ENCODE assay signal across 22 cellular contexts in genomic region chr1:54741531-54741930, GRCh38. TPM values are rescaled to one million over a fixed set of nuclear protein-coding genes. Genes with fewer than 3 reads are reported as not detected.
A peak's percentile ranks its signal among the peaks of the same experiment; 100 is the strongest.
DNase-seq lines count a peak whose midpoint lies in the region; ATAC-seq, FAIRE-seq and TF ChIP-seq lines count a peak whose summit lies in the region.
"Had no signal": no experiment of that assay in that cellular context is flagged by ENCODE, and none has a peak within 500 bp of the region (broad histone marks: within the 10 kb centered on the region; RNA-seq: fewer than 3 reads in every experiment).

No MANE protein-coding gene starts in this region.

- TF ChIP-seq POLR2A in GM12878 (IDR thresholded peaks at IDR 0.05; ENCODE audit: low read depth, low read length) (no peak), endothelial cell of umbilical vein (IDR thresholded peaks at IDR 0.05; ENCODE audit: low read depth, low read length) (no peak), Peyer's patch (IDR thresholded peaks at IDR 0.05) (no peak)

- H3K79me2 ChIP-seq in GM12878 (ENCODE audit: control insufficient read depth, insufficient read depth, low read length) (no peaks in the 10 kb centered on the region), endothelial cell of umbilical vein (ENCODE audit: control insufficient read depth, insufficient read depth, low read length) (no peaks in the 10 kb centered on the region)

- H3K9me3 ChIP-seq in GM12878 (replicated peaks; ENCODE audit: control insufficient read depth, insufficient read depth, low read length): no peaks in the 10 kb centered on the region
- H3K9me3 ChIP-seq in endothelial cell of umbilical vein (replicated peaks; ENCODE audit: control insufficient read depth, insufficient read depth, low read length): no peaks in the 10 kb centered on the region
- H3K9me3 ChIP-seq in Peyer's patch: no peaks in the 10 kb centered on the region

- peaks cover 29% of the 10 kb centered on the region for H3K36me3 Mint-ChIP-seq in activated CD8-positive, alpha-beta T cell treated with anti-CD3 and anti-CD28 coated beads, Interleukin-2, amount 10 ng/mL, durations not matched to agents 7 days and 5 days (ENCODE audit: low read depth)
- H3K36me3 Mint-ChIP-seq in activated CD8-positive, alpha-beta T cell treated with anti-CD3 and anti-CD28 coated beads for 36 hours (ENCODE audit: low read depth): peaks cover 40% of the 10 kb centered on the region

- intact Hi-C loops in activated CD8-positive, alpha-beta T cell treated with anti-CD3 and anti-CD28 coated beads for 36 hours (cut with micrococcal nuclease): no loop called here
- intact Hi-C loops in GM12878 (cut with micrococcal nuclease; ENCODE audit: unreplicated experiment) (no loop called here), endothelial cell of umbilical vein (cut with micrococcal nuclease) (no loop called here)

- no peak for TF ChIP-seq RAD21 in GM12878 (IDR thresholded peaks at IDR 0.05; ENCODE audit: insufficient read depth, low read depth, low read length)

- FAIRE-seq in GM12878 (lab: Jason Lieb, UNC) (no peak), endothelial cell of umbilical vein (lab: Jason Lieb, UNC) (no peak)
- FAIRE-seq: D721Med, GM19239, H1 had no signal

- H4K20me1 ChIP-seq in GM12878 (ENCODE audit: control insufficient read depth, insufficient read depth): no peaks in the 10 kb centered on the region
- H4K20me1 ChIP-seq in endothelial cell of umbilical vein (replicated peaks; ENCODE audit: control insufficient read depth, extremely low read depth, insufficient read depth, low read length): no peaks in the 10 kb centered on the region

- H3K27ac ChIP-seq in GM12878 (ENCODE audit: control insufficient read depth, insufficient read depth): no peak overlapping the region
- H3K27ac ChIP-seq in endothelial cell of umbilical vein (ENCODE audit: insufficient read depth, low read depth, low read length): no peak overlapping the region
- H3K27ac ChIP-seq in Peyer's patch: no peak overlapping the region
- H3K27ac ChIP-seq: 22Rv1, HL-60 had no signal

- H3K4me1 Mint-ChIP-seq in activated CD8-positive, alpha-beta T cell treated with anti-CD3 and anti-CD28 coated beads, Interleukin-2, amount 10 ng/mL, durations not matched to agents 7 days and 5 days (ENCODE audit: low read depth): no peaks in the 10 kb centered on the region
- no peaks in the 10 kb centered on the region for H3K4me1 Mint-ChIP-seq in activated CD8-positive, alpha-beta T cell treated with anti-CD3 and anti-CD28 coated beads for 36 hours (ENCODE audit: low read depth)
- H3K4me1 Mint-ChIP-seq: CD14-positive monocyte had no signal

- H3K27me3 ChIP-seq in GM12878 (replicated peaks in 1 of 2; ENCODE audit: control insufficient read depth in 2 of 2, insufficient read depth in 2 of 2, low read length in 1 of 2): no peaks in the 10 kb centered on the region
- H3K27me3 ChIP-seq in endothelial cell of umbilical vein (ENCODE audit: control insufficient read depth in 2 of 2, insufficient read depth in 2 of 2, low read length in 2 of 2): no peaks in the 10 kb centered on the region
- no peaks in the 10 kb centered on the region for H3K27me3 ChIP-seq in Peyer's patch

- no peak for ATAC-seq in activated CD8-positive, alpha-beta T cell treated with anti-CD3 and anti-CD28 coated beads, Interleukin-2, amount 10 ng/mL, durations not matched to agents 7 days and 5 days
- ATAC-seq in activated CD8-positive, alpha-beta T cell treated with anti-CD3 and anti-CD28 coated beads for 36 hours: no peak
- ATAC-seq in GM12878: no peak
- ATAC-seq: CD8-positive, alpha-beta T cell had no signal

- in situ Hi-C loops in G401 (cut with HindIII; ENCODE audit: low sequenced_read_pairs) (no loop called here), GM12878 (cut with MboI) (no loop called here)

- CTCF ChIA-PET in activated CD8-positive, alpha-beta T cell treated with anti-CD3 and anti-CD28 coated beads, Interleukin-2, amount 10 ng/mL, durations not matched to agents 7 days and 5 days (lab: Charles Lee): no interaction called here
- CTCF ChIA-PET in activated CD8-positive, alpha-beta T cell treated with anti-CD3 and anti-CD28 coated beads for 36 hours (lab: Charles Lee): no interaction called here
- CTCF ChIA-PET in GM12878 (lab: Yijun Ruan, JAX) (no interaction called here), endothelial cell of umbilical vein (lab: Charles Lee) (interaction anchor here (1.1 kb wide), 1 partner anchor 15 kb away, joined by 3 read pairs; no protein-coding TSS in a partner anchor)

- no peak for TF ChIP-seq CTCF in activated CD8-positive, alpha-beta T cell treated with anti-CD3 and anti-CD28 coated beads for 36 hours (IDR thresholded peaks at IDR 0.05)
- no peak for TF ChIP-seq CTCF in GM12878 (IDR thresholded peaks at IDR 0.05 in 2 of 3, conservative IDR thresholded peaks at IDR 0.05 in 1 of 3; ENCODE audit: control insufficient read depth in 2 of 3, extremely low read depth in 1 of 3, insufficient read depth in 1 of 3, low read depth in 3 of 3, low read length in 3 of 3)
- no peak for TF ChIP-seq CTCF in endothelial cell of umbilical vein (IDR thresholded peaks at IDR 0.05; ENCODE audit: extremely low read depth in 1 of 2, insufficient read depth in 1 of 2, low read depth in 1 of 2, low read length in 2 of 2)
- no peak for TF ChIP-seq CTCF in Peyer's patch (IDR thresholded peaks at IDR 0.05)

- H3K4me3 Mint-ChIP-seq in activated CD8-positive, alpha-beta T cell treated with anti-CD3 and anti-CD28 coated beads, Interleukin-2, amount 10 ng/mL, durations not matched to agents 7 days and 5 days: no peak overlapping the region
- no peak overlapping the region for H3K4me3 Mint-ChIP-seq in activated CD8-positive, alpha-beta T cell treated with anti-CD3 and anti-CD28 coated beads for 36 hours
- H3K4me3 Mint-ChIP-seq: CD14-positive monocyte; CD8-positive, alpha-beta T cell had no signal

- no peak for TF ChIP-seq EP300 in GM12878 (IDR thresholded peaks at IDR 0.05; ENCODE audit: borderline replicate concordance in 1 of 2, control insufficient read depth in 1 of 2, low read depth in 2 of 2, low read length in 2 of 2)

- H3K4me1 ChIP-seq in GM12878 (ENCODE audit: control insufficient read depth, insufficient read depth, low read length): no peaks in the 10 kb centered on the region
- no peaks in the 10 kb centered on the region for H3K4me1 ChIP-seq in endothelial cell of umbilical vein (ENCODE audit: control insufficient read depth, extremely low read depth, insufficient read depth, low read length)
- no peaks in the 10 kb centered on the region for H3K4me1 ChIP-seq in Peyer's patch

- 96% methylated on average over 4 of the region's 4 CpGs for WGBS in GM12878 (ENCODE audit: insufficient coverage, insufficient replicate concordance, low lambda C conversion rate, missing lambda C conversion rate)

- POLR2A ChIA-PET in activated CD8-positive, alpha-beta T cell treated with anti-CD3 and anti-CD28 coated beads, Interleukin-2, amount 10 ng/mL, durations not matched to agents 7 days and 5 days (lab: Charles Lee): no interaction called here
- POLR2A ChIA-PET in activated CD8-positive, alpha-beta T cell treated with anti-CD3 and anti-CD28 coated beads for 36 hours (lab: Charles Lee): no interaction called here
- POLR2A ChIA-PET in GM12878 (lab: Charles Lee) (no interaction called here), endothelial cell of umbilical vein (lab: Charles Lee) (no interaction called here)

- H3K36me3 ChIP-seq in GM12878 (ENCODE audit: control insufficient read depth in 2 of 2, insufficient read depth in 2 of 2, low read length in 1 of 2): peaks cover 16 to 33% of the 10 kb centered on the region in 2 experiments
- H3K36me3 ChIP-seq in endothelial cell of umbilical vein (ENCODE audit: control insufficient read depth in 2 of 2, extremely low read depth in 1 of 2, insufficient read depth in 2 of 2, low read length in 2 of 2): peaks cover 6 to 37% of the 10 kb centered on the region in 2 experiments
- H3K36me3 ChIP-seq in Peyer's patch: peaks cover 0 to 65% (median 0%) of the 10 kb centered on the region in 3 donors

- H3K9ac ChIP-seq in GM12878 (ENCODE audit: control insufficient read depth, insufficient read depth, low read length) (no peak overlapping the region), endothelial cell of umbilical vein (replicated peaks; ENCODE audit: extremely low read depth, insufficient read depth, low read length) (no peak overlapping the region)

- SMC1A ChIA-PET in GM12878 (lab: Charles Lee; ENCODE audit: uncharacterized antibody, unreplicated experiment): no interaction called here

- H3K4me3 ChIP-seq in GM12878 (no peak overlapping the region), endothelial cell of umbilical vein (replicated peaks in 1 of 3; ENCODE audit: insufficient read depth in 1 of 3, low read depth in 1 of 3, low read length in 3 of 3) (no peak overlapping the region), Peyer's patch (no peak overlapping the region)

- H3K4me2 ChIP-seq in GM12878 (ENCODE audit: control insufficient read depth, insufficient read depth) (no peak overlapping the region), endothelial cell of umbilical vein (ENCODE audit: insufficient read depth, low read length) (no peak overlapping the region)

- H3K9me1 ChIP-seq in endothelial cell of umbilical vein (replicated peaks; ENCODE audit: control insufficient read depth, extremely low read depth, insufficient read depth, low read length): no peaks in the 10 kb centered on the region

- DNase-seq in activated CD8-positive, alpha-beta T cell treated with anti-CD3 and anti-CD28 coated beads, Interleukin-2, amount 10 ng/mL, durations not matched to agents 7 days and 5 days: no peak
- no peak for DNase-seq in activated CD8-positive, alpha-beta T cell treated with anti-CD3 and anti-CD28 coated beads for 36 hours
- DNase-seq in G401 (ENCODE audit: low spot score) (peak; percentile 50), GM12878 (ENCODE audit: low read depth, low spot score) (no peak), endothelial cell of umbilical vein (ENCODE audit: low read depth, low spot score) (no peak), Peyer's patch (no peak), ecto neural progenitor cell (ENCODE audit: low spot score) (no peak), OCI-M1 (lab: John Stamatoyannopoulos, UW) (no peak)
- DNase-seq: CD8-positive, alpha-beta T cell; COR-L47; DMS153; DMS79 treated with DMSO at 0.1 percent for 48 hours; EL; GDM1 had no signal

- RAD21 ChIA-PET in GM12878 (lab: Charles Lee; ENCODE audit: unreplicated experiment): no interaction called here

- H3K9me3 Mint-ChIP-seq in activated CD8-positive, alpha-beta T cell treated with anti-CD3 and anti-CD28 coated beads, Interleukin-2, amount 10 ng/mL, durations not matched to agents 7 days and 5 days (ENCODE audit: insufficient read depth): no peaks in the 10 kb centered on the region
- H3K9me3 Mint-ChIP-seq in activated CD8-positive, alpha-beta T cell treated with anti-CD3 and anti-CD28 coated beads for 36 hours: no peaks in the 10 kb centered on the region
- H3K9me3 Mint-ChIP-seq: CD14-positive monocyte; CD8-positive, alpha-beta T cell had no signal

- dilution Hi-C loops in endothelial cell of umbilical vein (cut with MboI; ENCODE audit: extremely low pct_ligation_motif_present, low sequenced_read_pairs): no loop called here

- peak overlapping the region; percentile 54 for H3K27ac Mint-ChIP-seq in activated CD8-positive, alpha-beta T cell treated with anti-CD3 and anti-CD28 coated beads, Interleukin-2, amount 10 ng/mL, durations not matched to agents 7 days and 5 days
- H3K27ac Mint-ChIP-seq in activated CD8-positive, alpha-beta T cell treated with anti-CD3 and anti-CD28 coated beads for 36 hours: no peak overlapping the region
- H3K27ac Mint-ChIP-seq: CD8-positive, alpha-beta T cell had no signal

- BruUV-seq in GM12878 (replicated peaks; lab: Mats Ljungman, UMichigan) (TSS peak; percentile 46), endothelial cell of umbilical vein (replicated peaks; lab: Mats Ljungman, UMichigan) (TSS peak; percentile 49)

- H3K27me3 Mint-ChIP-seq in activated CD8-positive, alpha-beta T cell treated with anti-CD3 and anti-CD28 coated beads, Interleukin-2, amount 10 ng/mL, durations not matched to agents 7 days and 5 days (ENCODE audit: low read depth): no peaks in the 10 kb centered on the region
- no peaks in the 10 kb centered on the region for H3K27me3 Mint-ChIP-seq in activated CD8-positive, alpha-beta T cell treated with anti-CD3 and anti-CD28 coated beads for 36 hours

- no peak overlapping the region for H2AFZ ChIP-seq in GM12878 (ENCODE audit: control insufficient read depth, low read depth, low read length)
- no peak overlapping the region for H2AFZ ChIP-seq in endothelial cell of umbilical vein (ENCODE audit: low read depth, low read length)

RNA-seq across cellular contexts. Expression of gene PARS2, which starts 22.8 kb away (rescaled TPM):
- 1 to 10 TPM; 4.2 TPM for total RNA-seq in activated CD8-positive, alpha-beta T cell treated with anti-CD3 and anti-CD28 coated beads, Interleukin-2, amount 10 ng/mL, durations not matched to agents 7 days and 5 days
- total RNA-seq in activated CD8-positive, alpha-beta T cell treated with anti-CD3 and anti-CD28 coated beads for 36 hours: 1 to 10 TPM; 6.0 to 6.7 TPM
- total RNA-seq in G401 (2014; rRNA removed; shearing (Covaris generic)): 10.0 and 17.2 TPM in 2 replicates
- 7.4 and 7.6 TPM in 2 replicates for total RNA-seq in GM12878 (2013; cell fraction: nucleolus; rRNA removed)
- total RNA-seq in GM12878 (2014; rRNA removed) (8.2 and 9.1 TPM in 2 replicates), GM12878 (2014; rRNA removed; fragmentation: Illumina TruSeq; extraction: Trizol) (4.4 and 4.8 TPM in 2 replicates), GM12878 (2021) (7.1 and 7.6 TPM in 2 replicates), endothelial cell of umbilical vein (3.0 and 3.8 TPM in 2 replicates), Peyer's patch (10 to 100 TPM in 1 of 4 donors, 1 to 10 TPM in 3; 1.7 to 10.0 (median 5.8) TPM)
- 1.3 TPM for polyA plus RNA-seq in GM12878 (2011; ENCODE audit: low read depth)
- polyA plus RNA-seq in GM12878 (2011; rRNA removed) (2.9 and 4.6 TPM in 2 replicates), GM12878 (2014; fragmentation: Illumina TruSeq; extraction: Trizol) (5.1 and 6.6 TPM in 2 replicates), GM12878 (2014; fragmentation: Nextera tagmentation; extraction: Ambion mirVana) (1 to 10 TPM; 3.7 to 4.3 TPM), GM12878 (2014; rRNA removed) (5.2 and 6.5 TPM in 2 replicates), GM12878 (2016; fragmentation: Nextera tagmentation; extraction: Ambion mirVana) (10 to 100 TPM; 10.2 to 12.2 TPM), endothelial cell of umbilical vein (2.0 and 2.5 TPM in 2 replicates)
- polyA plus RNA-seq in GM12878 (2011; cell fraction: cytosol; rRNA removed): 6.6 and 7.1 TPM in 2 replicates
- 3.8 and 4.1 TPM in 2 replicates for polyA plus RNA-seq in GM12878 (2011; cell fraction: nucleus; rRNA removed)
- polyA plus RNA-seq in GM12878 (2012): 1.3 and 5.0 TPM in 2 replicates
- polyA minus RNA-seq in GM12878 (2011; rRNA and poly(A)+ RNA removed): 7.8 and 10.3 TPM in 2 replicates
- polyA minus RNA-seq in GM12878 (2011; cell fraction: cytosol; rRNA and poly(A)+ RNA removed): 1.3 and 2.4 TPM in 2 replicates
- 3.3 and 4.9 TPM in 2 replicates for polyA minus RNA-seq in GM12878 (2011; cell fraction: nucleus; rRNA and poly(A)+ RNA removed)
- 1.8 and 1.9 TPM in 2 replicates for polyA plus RNA-seq in endothelial cell of umbilical vein (2011; cell fraction: cytosol; rRNA removed)
- polyA plus RNA-seq in endothelial cell of umbilical vein (2011; cell fraction: nucleus; rRNA removed): 0.90 and 1.0 TPM in 2 replicates
- polyA plus RNA-seq in endothelial cell of umbilical vein (2012): 2.9 and 3.4 TPM in 2 replicates
- 3.7 and 5.6 TPM in 2 replicates for polyA minus RNA-seq in endothelial cell of umbilical vein
- 3.1 TPM for polyA minus RNA-seq in endothelial cell of umbilical vein (2011; cell fraction: cytosol; rRNA and poly(A)+ RNA removed)
- polyA minus RNA-seq in endothelial cell of umbilical vein (2011; cell fraction: nucleus; rRNA and poly(A)+ RNA removed): 0.72 and 0.82 TPM in 2 replicates
- total RNA-seq: CD8-positive, alpha-beta T cell had no signal

RNA-seq across cellular contexts. Expression of gene TTC4, which starts 25.9 kb away (rescaled TPM):
- total RNA-seq in activated CD8-positive, alpha-beta T cell treated with anti-CD3 and anti-CD28 coated beads, Interleukin-2, amount 10 ng/mL, durations not matched to agents 7 days and 5 days: 10 to 100 TPM; 18.8 to 21.6 TPM
- 10 to 100 TPM; 26.7 to 28.2 TPM for total RNA-seq in activated CD8-positive, alpha-beta T cell treated with anti-CD3 and anti-CD28 coated beads for 36 hours
- total RNA-seq in G401 (2014; rRNA removed; shearing (Covaris generic)): 37.5 and 53.5 TPM in 2 replicates
- 44.5 and 45.8 TPM in 2 replicates for total RNA-seq in GM12878 (2013; cell fraction: nucleolus; rRNA removed)
- total RNA-seq in GM12878 (2014; rRNA removed): 26.4 and 32.2 TPM in 2 replicates
- total RNA-seq in GM12878 (2014; rRNA removed; fragmentation: Illumina TruSeq; extraction: Trizol): 38.1 and 50.5 TPM in 2 replicates
- total RNA-seq in GM12878 (2021): 25.6 and 26.8 TPM in 2 replicates
- polyA plus RNA-seq in GM12878 (2011; ENCODE audit: low read depth): 16.1 TPM
- 29.0 and 33.0 TPM in 2 replicates for polyA plus RNA-seq in GM12878 (2011; rRNA removed)
- polyA plus RNA-seq in GM12878 (2011; cell fraction: cytosol; rRNA removed): 27.8 and 31.5 TPM in 2 replicates
- 16.2 and 18.1 TPM in 2 replicates for polyA plus RNA-seq in GM12878 (2011; cell fraction: nucleus; rRNA removed)
- polyA plus RNA-seq in GM12878 (2012): 15.1 and 15.5 TPM in 2 replicates
- polyA plus RNA-seq in GM12878 (2014; fragmentation: Illumina TruSeq; extraction: Trizol): 41.4 and 87.0 TPM in 2 replicates
- 10 to 100 TPM; 28.8 to 50.1 TPM for polyA plus RNA-seq in GM12878 (2014; fragmentation: Nextera tagmentation; extraction: Ambion mirVana)
- 22.0 and 23.4 TPM in 2 replicates for polyA plus RNA-seq in GM12878 (2014; rRNA removed)
- 10 to 100 TPM; 39.0 to 41.4 TPM for polyA plus RNA-seq in GM12878 (2016; fragmentation: Nextera tagmentation; extraction: Ambion mirVana)
- polyA minus RNA-seq in GM12878 (2011; rRNA and poly(A)+ RNA removed): 25.5 and 27.8 TPM in 2 replicates
- 7.9 and 8.3 TPM in 2 replicates for polyA minus RNA-seq in GM12878 (2011; cell fraction: cytosol; rRNA and poly(A)+ RNA removed)
- polyA minus RNA-seq in GM12878 (2011; cell fraction: nucleus; rRNA and poly(A)+ RNA removed): 11.2 and 18.8 TPM in 2 replicates
- 21.4 and 28.8 TPM in 2 replicates for total RNA-seq in endothelial cell of umbilical vein
- polyA plus RNA-seq in endothelial cell of umbilical vein: 18.2 and 19.2 TPM in 2 replicates
- polyA plus RNA-seq in endothelial cell of umbilical vein (2011; cell fraction: cytosol; rRNA removed): 20.2 and 23.1 TPM in 2 replicates
- 14.9 and 17.0 TPM in 2 replicates for polyA plus RNA-seq in endothelial cell of umbilical vein (2011; cell fraction: nucleus; rRNA removed)
- polyA plus RNA-seq in endothelial cell of umbilical vein (2012): 23.9 and 28.2 TPM in 2 replicates
- polyA minus RNA-seq in endothelial cell of umbilical vein: 18.1 and 18.7 TPM in 2 replicates
- polyA minus RNA-seq in endothelial cell of umbilical vein (2011; cell fraction: cytosol; rRNA and poly(A)+ RNA removed): 11.5 TPM
- 8.3 and 10.7 TPM in 2 replicates for polyA minus RNA-seq in endothelial cell of umbilical vein (2011; cell fraction: nucleus; rRNA and poly(A)+ RNA removed)
- 10 to 100 TPM; 15.7 to 39.6 (median 30.3) TPM for total RNA-seq in Peyer's patch

RNA-seq across cellular contexts. Expression of gene TTC22, which starts 59.6 kb away (rescaled TPM):
- total RNA-seq in activated CD8-positive, alpha-beta T cell treated with anti-CD3 and anti-CD28 coated beads, Interleukin-2, amount 10 ng/mL, durations not matched to agents 7 days and 5 days: 1 to 10 TPM; 5.0 to 6.5 TPM
- 1 to 10 TPM; 3.3 to 3.5 TPM for total RNA-seq in activated CD8-positive, alpha-beta T cell treated with anti-CD3 and anti-CD28 coated beads for 36 hours
- total RNA-seq in G401 (2014; rRNA removed; shearing (Covaris generic)): not detected in 2 replicates
- total RNA-seq in GM12878 (2013; cell fraction: nucleolus; rRNA removed): 3.4 and 3.8 TPM in 2 replicates
- 3.7 and 4.0 TPM in 2 replicates for total RNA-seq in GM12878 (2014; rRNA removed)
- 1.9 and 2.2 TPM in 2 replicates for total RNA-seq in GM12878 (2014; rRNA removed; fragmentation: Illumina TruSeq; extraction: Trizol)
- 4.2 and 5.1 TPM in 2 replicates for total RNA-seq in GM12878 (2021)
- polyA plus RNA-seq in GM12878 (2011; ENCODE audit: low read depth): 1.1 TPM
- 0.35 and 0.72 TPM in 2 replicates for polyA plus RNA-seq in GM12878 (2011; rRNA removed)
- polyA plus RNA-seq in GM12878 (2011; cell fraction: cytosol; rRNA removed): 0.92 and 1.1 TPM in 2 replicates
- polyA plus RNA-seq in GM12878 (2011; cell fraction: nucleus; rRNA removed): 1.8 and 2.2 TPM in 2 replicates
- polyA plus RNA-seq in GM12878 (2012): 1.5 and 1.7 TPM in 2 replicates
- 3.0 TPM in 2 replicates for polyA plus RNA-seq in GM12878 (2014; fragmentation: Illumina TruSeq; extraction: Trizol)
- polyA plus RNA-seq in GM12878 (2014; fragmentation: Nextera tagmentation; extraction: Ambion mirVana): under 1 TPM; 0.64 to 0.89 TPM
- polyA plus RNA-seq in GM12878 (2014; rRNA removed): 3.4 and 3.6 TPM in 2 replicates
- 1 to 10 TPM; 1.1 to 1.9 TPM for polyA plus RNA-seq in GM12878 (2016; fragmentation: Nextera tagmentation; extraction: Ambion mirVana)
- polyA minus RNA-seq in GM12878 (2011; rRNA and poly(A)+ RNA removed): 0.82 and 1.0 TPM in 2 replicates
- polyA minus RNA-seq in GM12878 (2011; cell fraction: cytosol; rRNA and poly(A)+ RNA removed): 0.40 and 0.42 TPM in 2 replicates
- 0.48 and 1.5 TPM in 2 replicates for polyA minus RNA-seq in GM12878 (2011; cell fraction: nucleus; rRNA and poly(A)+ RNA removed)
- total RNA-seq in endothelial cell of umbilical vein: not detected in 2 replicates
- not detected in 2 replicates for polyA plus RNA-seq in endothelial cell of umbilical vein
- not detected in 2 replicates for polyA plus RNA-seq in endothelial cell of umbilical vein (2011; cell fraction: cytosol; rRNA removed)
- polyA plus RNA-seq in endothelial cell of umbilical vein (2011; cell fraction: nucleus; rRNA removed): not detected in 2 replicates
- polyA plus RNA-seq in endothelial cell of umbilical vein (2012): not detected in 2 replicates
- polyA minus RNA-seq in endothelial cell of umbilical vein: not detected in 2 replicates
- polyA minus RNA-seq in endothelial cell of umbilical vein (2011; cell fraction: cytosol; rRNA and poly(A)+ RNA removed): not detected
- polyA minus RNA-seq in endothelial cell of umbilical vein (2011; cell fraction: nucleus; rRNA and poly(A)+ RNA removed): not detected in 2 replicates
- 100 to 1,000 TPM in 2 of 4 donors, 10 to 100 TPM in 2; 15.7 to 136 (median 102) TPM for total RNA-seq in Peyer's patch
- total RNA-seq: A673 had no signal
- polyA plus RNA-seq: BJ had no signal
